In genomic region chr7:129066290-129067131, GRCh38 we compare ENCODE assay signal across 10 cellular contexts. TPM values are rescaled to one million over a fixed set of nuclear protein-coding genes. Genes with fewer than 3 reads are reported as not detected.
DNase-seq lines count a peak whose midpoint lies in the region; ATAC-seq and TF ChIP-seq lines count a peak whose summit lies in the region.
"Had no signal": no experiment of that assay in that cellular context is flagged by ENCODE, and none has a peak within 500 bp of the region (broad histone marks: within the 10 kb centered on the region; RNA-seq: fewer than 3 reads in every experiment).

No MANE protein-coding gene starts in this region.

- no peak for TF ChIP-seq CTCF in BJ (IDR thresholded peaks at IDR 0.05; ENCODE audit: insufficient read depth, low read depth, low read length)

- intact Hi-C loops in right cardiac atrium (cut with DNase I), result no loop called here

- ATAC-seq in right cardiac atrium, result no peak

- 0 out of 2 replicates have a peak, but pooled peaks cover 2% of the 10 kb centered on the region for H3K27me3 ChIP-seq in BJ (ENCODE audit: control insufficient read depth, insufficient read depth, low read length)
- H3K27me3 ChIP-seq in right cardiac atrium (ENCODE audit: control insufficient read depth, insufficient read depth), result no peaks in the 10 kb centered on the region
- H3K27me3 ChIP-seq: ovary had no signal

- H3K4me3 ChIP-seq in BJ (ENCODE audit: low read depth, low read length), result no peak overlapping the region
- H3K4me3 ChIP-seq in right cardiac atrium (ENCODE audit: low read length), result no peak overlapping the region
- H3K4me3 ChIP-seq: ovary had no signal

- CTCF ChIA-PET in BJ (lab: Yijun Ruan, JAX), result interaction anchor here (0.7 to 2.1 kb wide), 3 partner anchors 25 to 127 kb away, joined by 3 to 11 read pairs (median 5); no protein-coding TSS in a partner anchor

- H3K36me3 ChIP-seq in BJ (ENCODE audit: control insufficient read depth, insufficient read depth, low read length), result no peaks in the 10 kb centered on the region
- H3K36me3 ChIP-seq: ovary had no signal

- H3K4me1 ChIP-seq in right cardiac atrium (ENCODE audit: control insufficient read depth, insufficient read depth, low read length), result no peaks in the 10 kb centered on the region

- POLR2A ChIA-PET in BJ (lab: Charles Lee), result interaction anchor here (1.9 kb wide), 1 partner anchor 12 kb away, joined by 5 read pairs; the partner anchor contains the start of gene TNPO3

- H3K27ac ChIP-seq in right cardiac atrium (ENCODE audit: low read length), result no peak overlapping the region
- H3K27ac ChIP-seq: ovary had no signal

- no peaks in the 10 kb centered on the region for H3K9me3 ChIP-seq in right cardiac atrium (ENCODE audit: control insufficient read depth, low read length)
- H3K9me3 ChIP-seq: ovary had no signal

- DNase-seq in BJ (ENCODE audit: low read depth) (peak; percentile 90), HT1080 (ENCODE audit: low read depth) (peak; percentile 67), amniotic epithelial cell (ENCODE audit: low read depth) (peak; percentile 83), iPS-NIHi7 (ENCODE audit: extremely low spot score) (peak; percentile 79), retina (no peak), right cardiac atrium (no peak), SHP77 (lab: John Stamatoyannopoulos, UW) (no peak)
- no peak for DNase-seq in stimulated activated CD4-positive, alpha-beta T cell treated with anti-CD3 and anti-CD28 coated beads, Interleukin-12 subunit alpha, Interleukin-12 subunit beta, amount 100 ng/mL, for 4 hours
- DNase-seq: DMS153, ovary had no signal

- 76% methylated on average over 11 of the region's 11 CpGs for WGBS in right cardiac atrium

RNA-seq across cellular contexts. Expression of gene TNPO3, which starts 11.6 kb away (rescaled TPM):
- polyA plus RNA-seq in BJ (2011; rRNA removed) (36.2 and 43.5 TPM in 2 replicates), right cardiac atrium (12.2 TPM)
- polyA minus RNA-seq in BJ (2011; rRNA and poly(A)+ RNA removed), result 49.9 and 55.3 TPM in 2 replicates
- total RNA-seq in HT1080 (2014; rRNA removed; shearing (Covaris generic)), result 50.4 and 63.4 TPM in 2 replicates
- polyA plus RNA-seq in HT1080 (2015; cell fraction: cytosol; rRNA removed), result 30.0 and 35.6 TPM in 2 replicates
- 49.4 and 50.4 TPM in 2 replicates for polyA plus RNA-seq in HT1080 (2015; cell fraction: nucleus; rRNA removed)
- total RNA-seq in right cardiac atrium, result 10 to 100 TPM; 23.0 to 29.5 (median 27.2) TPM

Comparison
In these comparisons a context has a peak if more than half of its experiments do, and no peak if none do; other contexts are left out.
1. DNase-seq: peak in BJ (single experiment), HT1080 (single experiment), amniotic epithelial cell (single experiment) and iPS-NIHi7 (single experiment); none in retina (single experiment), right cardiac atrium (0 of 3), stimulated activated CD4-positive, alpha-beta T cell treated with anti-CD3 and anti-CD28 coated beads, Interleukin-12 subunit alpha, Interleukin-12 subunit beta, amount 100 ng/mL, for 4 hours (single experiment) and SHP77 (0 of 2).